In the genomic region with DNA sequence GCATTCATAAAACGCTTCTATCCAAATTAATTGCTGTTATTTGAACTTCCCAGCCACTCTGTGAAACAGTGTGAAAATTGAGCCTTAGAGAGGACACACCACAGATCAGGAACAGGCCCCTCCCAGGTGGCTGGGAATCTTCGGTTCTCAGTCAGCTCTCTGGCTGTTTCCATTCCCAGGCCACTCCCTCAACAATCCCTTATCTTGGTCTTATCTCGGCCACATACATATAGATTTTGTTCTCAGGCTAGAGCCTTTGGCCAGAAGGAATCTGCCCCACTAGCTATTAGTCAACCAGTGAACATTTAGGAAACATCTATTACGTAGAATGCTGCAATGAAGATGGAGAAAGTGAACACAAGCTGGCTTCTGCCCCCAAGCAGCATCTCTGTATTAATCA, we compare ENCODE assay signal across 17 cellular contexts. TPM values are rescaled to one million over a fixed set of nuclear protein-coding genes. Genes with fewer than 3 reads are reported as not detected.
DNase-seq lines count a peak whose midpoint lies in the region; ATAC-seq, FAIRE-seq and TF ChIP-seq lines count a peak whose summit lies in the region.
"Had no signal": no experiment of that assay in that cellular context is flagged by ENCODE, and none has a peak within 500 bp of the region (broad histone marks: within the 10 kb centered on the region; RNA-seq: fewer than 3 reads in every experiment).

No MANE protein-coding gene starts in this region.

- BruUV-seq in HCT116 (replicated peaks; lab: Mats Ljungman, UMichigan): no TSS peak

- H3K27ac ChIP-seq in HCT116 (ENCODE audit: low read depth, low read length): no peak overlapping the region
- no peak overlapping the region for H3K27ac ChIP-seq in keratinocyte (ENCODE audit: control insufficient read depth, insufficient read depth, low read length)
- H3K27ac ChIP-seq in thyroid gland: peak overlapping the region in 2 of 3 donors; percentile 18 to 75
- H3K27ac ChIP-seq: SK-N-MC, testis had no signal

- TF ChIP-seq CTCF in HCT116 (IDR thresholded peaks at IDR 0.05 in 2 of 3, conservative IDR thresholded peaks at IDR 0.05 in 1 of 3; ENCODE audit: borderline replicate concordance in 1 of 3, insufficient read depth in 1 of 3, low read depth in 2 of 3, low read length in 2 of 3) (no peak), keratinocyte (optimal IDR thresholded peaks at IDR 0.05 in 1 of 3, IDR thresholded peaks at IDR 0.05 in 1 of 3, conservative IDR thresholded peaks at IDR 0.05 in 1 of 3; ENCODE audit: extremely low read depth in 1 of 3, insufficient read depth in 2 of 3, low read length in 3 of 3) (no peak), thyroid gland (IDR thresholded peaks at IDR 0.05) (no peak)

- peak; percentile 80 for FAIRE-seq in keratinocyte (lab: Jason Lieb, UNC)
- FAIRE-seq: D721Med, frontal cortex, GM12878 had no signal

- DNase-seq in HCT116 (ENCODE audit: low read depth, low spot score) (no peak), SW480 (ENCODE audit: low spot score) (peak; percentile 72), keratinocyte (ENCODE audit: low read depth, low spot score) (no peak), thyroid gland (no peak), HEK293T (ENCODE audit: extremely low spot score) (no peak)
- DNase-seq in activated CD4-positive, alpha-beta T cell treated with anti-CD3 and anti-CD28 coated beads for 48 hours: no peak
- no peak for DNase-seq in stimulated activated naive CD4-positive, alpha-beta T cell (lab: John Stamatoyannopoulos, UW)
- DNase-seq: activated CD8-positive, alpha-beta memory T cell treated with anti-CD3 and anti-CD28 coated beads for 24 hours; NCI-H1694; T1000; testis had no signal

- H3K4me2 ChIP-seq in HCT116 (ENCODE audit: low read length) (no peak overlapping the region), keratinocyte (ENCODE audit: control insufficient read depth, extremely low read depth, insufficient read depth, low read depth, low read length) (no peak overlapping the region)

- no peaks in the 10 kb centered on the region for H4K20me1 ChIP-seq in HCT116 (ENCODE audit: insufficient read depth)
- H4K20me1 ChIP-seq in keratinocyte (ENCODE audit: control insufficient read depth, extremely low read depth, insufficient read depth, low read length): no peaks in the 10 kb centered on the region

- intact Hi-C loops in HCT116 (cut with micrococcal nuclease) (no loop called here), thyroid gland (cut with DNase I) (loop anchor here (10.0 kb wide), 2 partner anchors 184 to 214 kb away; a partner anchor contains a TSS)

- no peaks in the 10 kb centered on the region for H3K9me1 ChIP-seq in keratinocyte (ENCODE audit: control insufficient read depth, extremely low read depth, insufficient read depth, low read length)

- H3K4me3 ChIP-seq in HCT116 (replicated peaks in 1 of 2; ENCODE audit: low read depth in 1 of 2, low read length in 2 of 2) (no peak overlapping the region), keratinocyte (ENCODE audit: control insufficient read depth in 2 of 3, extremely low read depth in 1 of 3, insufficient read depth in 2 of 3, low read depth in 1 of 3, low read length in 3 of 3) (no peak overlapping the region), thyroid gland (replicated peaks in 1 of 3) (no peak overlapping the region)
- H3K4me3 ChIP-seq: GM12878, Peyer's patch, testis had no signal

- dilution Hi-C loops in keratinocyte (cut with MboI; ENCODE audit: extremely low pct_ligation_motif_present, low sequenced_read_pairs): no loop called here

- TF ChIP-seq POLR2A in HCT116 (IDR thresholded peaks at IDR 0.05; ENCODE audit: borderline replicate concordance, extremely low read depth, insufficient read depth, insufficient read length) (no peak), thyroid gland (IDR thresholded peaks at IDR 0.05) (no peak)

- CTCF ChIA-PET in HCT116 (lab: Charles Lee): interaction anchor here (0.7 to 2.0 kb wide), 4 partner anchors 139 to 216 kb away, joined by 3 to 17 read pairs (median 4); a partner anchor contains a TSS
- CTCF ChIA-PET in HEK293T (lab: Yijun Ruan, JAX): interaction anchor here (0.6 to 1.6 kb wide), 5 partner anchors 19 to 221 kb away, joined by 3 to 7 read pairs (median 4); no protein-coding TSS in a partner anchor

- WGBS in thyroid gland, 2 donors: 75 to 83% methylated on average over 4 of the region's 4 CpGs

- RAD21 ChIA-PET in HCT116 (lab: Charles Lee; ENCODE audit: low non-redundant PET in 1 of 2, low total read pairs in 2 of 2, uncharacterized antibody in 2 of 2, unreplicated experiment in 2 of 2): interaction anchor here (0.9 to 1.4 kb wide), 2 partner anchors 31 to 151 kb away, joined by 3 read pairs; no protein-coding TSS in a partner anchor

- H3K36me3 ChIP-seq in HCT116 (ENCODE audit: control insufficient read depth in 1 of 2, insufficient read depth in 2 of 2, low read length in 2 of 2) (no peaks in the 10 kb centered on the region), keratinocyte (ENCODE audit: control insufficient read depth in 2 of 2, extremely low read depth in 1 of 2, insufficient read depth in 2 of 2, low read length in 2 of 2) (no peaks in the 10 kb centered on the region), thyroid gland (no peaks in the 10 kb centered on the region)
- H3K36me3 ChIP-seq: Peyer's patch had no signal

- peaks cover 12 to 19% of the 10 kb centered on the region in 2 experiments; a peak in 3 of 4 replicates for H3K4me1 ChIP-seq in HCT116 (ENCODE audit: control insufficient read depth in 1 of 2, insufficient read depth in 2 of 2, low read length in 2 of 2)
- peaks cover 13% of the 10 kb centered on the region for H3K4me1 ChIP-seq in keratinocyte (ENCODE audit: control insufficient read depth, extremely low read depth, insufficient read depth, low read length)
- H3K4me1 ChIP-seq in thyroid gland: peaks cover 6 to 20% of the 10 kb centered on the region in 2 donors
- H3K4me1 ChIP-seq: testis had no signal

- POLR2A ChIA-PET in HCT116 (lab: Charles Lee) (no interaction called here), HEK293T (lab: Yijun Ruan, JAX) (interaction anchor here (0.7 to 1.6 kb wide), 3 partner anchors 9 to 22 kb away, joined by 3 read pairs; a partner anchor contains a TSS)

- ATAC-seq in HCT116: no peak
- ATAC-seq: activated CD4-positive, CD25-positive, alpha-beta regulatory T cell treated with anti-CD3 and anti-CD28 coated beads, Interleukin-2, amount 50 U/mL, for 24 hours had no signal

- H3K9me3 ChIP-seq in HCT116 (ENCODE audit: control insufficient read depth in 1 of 2, insufficient read depth in 1 of 2, low read depth in 1 of 2, low read length in 2 of 2): no peaks in the 10 kb centered on the region
- no peaks in the 10 kb centered on the region for H3K9me3 ChIP-seq in keratinocyte (ENCODE audit: control insufficient read depth, low read depth, low read length)
- no peaks in the 10 kb centered on the region for H3K9me3 ChIP-seq in thyroid gland
- H3K9me3 ChIP-seq: Peyer's patch, testis had no signal

- no peaks in the 10 kb centered on the region for H3K27me3 ChIP-seq in HCT116 (ENCODE audit: insufficient read depth, low read length)
- H3K27me3 ChIP-seq in keratinocyte (ENCODE audit: control insufficient read depth, extremely low read depth, insufficient read depth, low read length): peaks cover 2% of the 10 kb centered on the region
- no peaks in the 10 kb centered on the region for H3K27me3 ChIP-seq in thyroid gland
- H3K27me3 ChIP-seq: Peyer's patch, testis had no signal

- H2AFZ ChIP-seq in HCT116 (ENCODE audit: low read depth, low read length, poor library complexity, severe bottlenecking) (peak overlapping the region; percentile 83), keratinocyte (ENCODE audit: control insufficient read depth, low read length) (no peak overlapping the region)

- no peak for TF ChIP-seq RAD21 in HCT116 (IDR thresholded peaks at IDR 0.05; ENCODE audit: low read depth)

- H3K79me2 ChIP-seq in HCT116 (ENCODE audit: insufficient read depth, low read length) (no peaks in the 10 kb centered on the region), keratinocyte (ENCODE audit: control insufficient read depth, insufficient read depth, low read length) (no peaks in the 10 kb centered on the region)

- no peaks in the 10 kb centered on the region for H3K9me2 ChIP-seq in HCT116 (ENCODE audit: insufficient read depth)

- H3K9ac ChIP-seq in HCT116 (ENCODE audit: low read length) (no peak overlapping the region), keratinocyte (ENCODE audit: control insufficient read depth, extremely low read depth, insufficient read depth, low read length) (no peak overlapping the region)

TF ChIP-seq in HCT116, 20 proteins besides CTCF, POLR2A, EP300 and RAD21 (continues in another document):
- TF ChIP-seq EZH2 (IDR thresholded peaks at IDR 0.05) (no peak), SIN3A (IDR thresholded peaks at IDR 0.05; ENCODE audit: low read depth) (no peak), EZH2phosphoT487 (IDR thresholded peaks at IDR 0.05; ENCODE audit: borderline replicate concordance) (no peak), ZFX (IDR thresholded peaks at IDR 0.05) (no peak), TCF7L2 (IDR thresholded peaks at IDR 0.05; ENCODE audit: borderline replicate concordance, extremely low read depth, insufficient read depth, insufficient read length) (no peak)
- TF ChIP-seq, protein P1, sequence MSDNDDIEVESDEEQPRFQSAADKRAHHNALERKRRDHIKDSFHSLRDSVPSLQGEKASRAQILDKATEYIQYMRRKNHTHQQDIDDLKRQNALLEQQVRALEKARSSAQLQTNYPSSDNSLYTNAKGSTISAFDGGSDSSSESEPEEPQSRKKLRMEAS (IDR thresholded peaks at IDR 0.05): no peak

TF ChIP-seq in HEK293T, 16 proteins besides CTCF, POLR2A, EP300 and RAD21 (continues in another document):
- TF ChIP-seq CTBP1 (IDR thresholded peaks at IDR 0.05; ENCODE audit: borderline replicate concordance) (no peak), SUZ12 (IDR thresholded peaks at IDR 0.05) (no peak)
- TF ChIP-seq, protein P2, sequence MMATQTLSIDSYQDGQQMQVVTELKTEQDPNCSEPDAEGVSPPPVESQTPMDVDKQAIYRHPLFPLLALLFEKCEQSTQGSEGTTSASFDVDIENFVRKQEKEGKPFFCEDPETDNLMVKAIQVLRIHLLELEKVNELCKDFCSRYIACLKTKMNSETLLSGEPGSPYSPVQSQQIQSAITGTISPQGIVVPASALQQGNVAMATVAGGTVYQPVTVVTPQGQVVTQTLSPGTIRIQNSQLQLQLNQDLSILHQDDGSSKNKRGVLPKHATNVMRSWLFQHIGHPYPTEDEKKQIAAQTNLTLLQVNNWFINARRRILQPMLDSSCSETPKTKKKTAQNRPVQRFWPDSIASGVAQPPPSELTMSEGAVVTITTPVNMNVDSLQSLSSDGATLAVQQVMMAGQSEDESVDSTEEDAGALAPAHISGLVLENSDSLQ (IDR thresholded peaks at IDR 0.05): no peak

RNA-seq across cellular contexts. Expression of a gene that starts 21.0 kb away (rescaled TPM):
- total RNA-seq in HCT116 (2021; ENCODE audit: unreplicated experiment) (52.6 TPM), thyroid gland (10 to 100 TPM; 38.7 to 80.1 (median 54.0) TPM)
- 38.6 and 39.3 TPM in 2 replicates for polyA plus RNA-seq in HCT116 (2012)
- polyA plus RNA-seq in keratinocyte: 18.3 to 22.6 TPM (median 19.8 TPM) in 3 replicates
- 32.8 TPM for polyA plus RNA-seq in keratinocyte (2011; ENCODE audit: low read depth)
- polyA plus RNA-seq in keratinocyte (2011; cell fraction: cytosol; rRNA removed): 17.6 and 21.8 TPM in 2 replicates
- 33.1 and 38.0 TPM in 2 replicates for polyA plus RNA-seq in keratinocyte (2011; cell fraction: nucleus; rRNA removed)
- 29.5 and 31.5 TPM in 2 replicates for polyA plus RNA-seq in keratinocyte (2012; ENCODE audit: low replicate concordance)
- polyA minus RNA-seq in keratinocyte: 31.9 to 43.2 TPM (median 33.1 TPM) in 3 replicates
- polyA minus RNA-seq in keratinocyte (2011; cell fraction: cytosol; rRNA and poly(A)+ RNA removed): 21.5 TPM
- polyA minus RNA-seq in keratinocyte (2011; cell fraction: nucleus; rRNA and poly(A)+ RNA removed): 22.1 and 30.9 TPM in 2 replicates

Comparison
In these comparisons a context has a peak if more than half of its experiments do, and no peak if none do; other contexts are left out.
1. H3K27ac ChIP-seq: peak in thyroid gland (2 of 3); none in HCT116 (single experiment) and keratinocyte (single experiment).